22 cellular contexts compared by ENCODE assay signal in the genomic region with DNA sequence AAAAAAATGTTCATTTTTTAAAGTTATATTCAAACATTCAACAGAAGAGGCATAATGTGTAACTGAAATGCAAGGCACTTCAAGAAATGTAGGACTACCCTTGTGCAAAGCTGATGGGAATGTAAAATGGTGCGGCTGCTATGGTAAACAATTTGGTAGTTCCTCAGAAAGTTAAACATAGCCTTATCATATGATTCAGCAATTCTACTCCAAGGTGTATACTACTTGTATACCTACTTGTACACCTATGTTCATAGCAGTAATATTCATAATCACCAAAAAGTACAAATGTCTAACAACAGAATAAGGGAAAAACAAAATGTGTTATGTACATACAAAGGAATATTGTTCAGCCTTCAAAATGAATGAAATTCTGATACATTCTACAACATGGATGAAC.
"Had no signal": no experiment of that assay in that cellular context is flagged by ENCODE, and none has a peak within 500 bp of the region (broad histone marks: within the 10 kb centered on the region; RNA-seq: fewer than 3 reads in every experiment).

No MANE protein-coding gene starts in this region.

- ATAC-seq: activated CD8-positive, alpha-beta memory T cell treated with anti-CD3 and anti-CD28 coated beads, Interleukin-2, amount 10 ng/mL, durations not matched to agents 7 days and 5 days; activated naive CD8-positive, alpha-beta T cell treated with anti-CD3 and anti-CD28 coated beads, Interleukin-2, amount 50 U/mL, for 24 hours; Right ventricle myocardium inferior had no signal

- H3K4me3 ChIP-seq: MG63, PC-9 had no signal

- H3K27me3 Mint-ChIP-seq: activated CD4-positive, alpha-beta memory T cell treated with anti-CD3 and anti-CD28 coated beads for 36 hours; activated CD8-positive, alpha-beta memory T cell treated with anti-CD3 and anti-CD28 coated beads, Interleukin-2, amount 10 ng/mL, durations not matched to agents 7 days and 5 days; activated naive CD8-positive, alpha-beta T cell; activated naive CD8-positive, alpha-beta T cell treated with anti-CD3 and anti-CD28 coated beads, Interleukin-2, amount 50 U/mL, for 24 hours; central memory CD8-positive, alpha-beta T cell had no signal

- H3K36me3 ChIP-seq: brain microvascular endothelial cell, MG63 had no signal

- H3K9me3 ChIP-seq: MG63 had no signal

- H3K4me3 Mint-ChIP-seq: activated CD4-positive, alpha-beta memory T cell treated with anti-CD3 and anti-CD28 coated beads for 36 hours; activated CD8-positive, alpha-beta memory T cell treated with anti-CD3 and anti-CD28 coated beads, Interleukin-2, amount 10 ng/mL, durations not matched to agents 7 days and 5 days; activated naive CD4-positive, alpha-beta T cell treated with anti-CD3 and anti-CD28 coated beads, Interleukin-2, amount 10 ng/mL, durations not matched to agents 7 days and 5 days; activated naive CD8-positive, alpha-beta T cell; activated naive CD8-positive, alpha-beta T cell treated with anti-CD3 and anti-CD28 coated beads, Interleukin-2, amount 50 U/mL, for 24 hours; central memory CD8-positive, alpha-beta T cell; T-helper 2 cell treated with Interferon-gamma antibody and Interleukin-4, amounts not matched to agents 5 μg/mL and 100 μg/mL, for 36 hours had no signal

- H3K27me3 ChIP-seq: brain microvascular endothelial cell, MG63 had no signal

- H3K27ac Mint-ChIP-seq: activated CD4-positive, alpha-beta memory T cell treated with anti-CD3 and anti-CD28 coated beads for 36 hours; activated CD8-positive, alpha-beta memory T cell treated with anti-CD3 and anti-CD28 coated beads, Interleukin-2, amount 10 ng/mL, durations not matched to agents 7 days and 5 days; activated naive CD4-positive, alpha-beta T cell treated with anti-CD3 and anti-CD28 coated beads, Interleukin-2, amount 10 ng/mL, durations not matched to agents 7 days and 5 days; activated naive CD8-positive, alpha-beta T cell; activated naive CD8-positive, alpha-beta T cell treated with anti-CD3 and anti-CD28 coated beads, Interleukin-2, amount 50 U/mL, for 24 hours; T-helper 2 cell treated with Interferon-gamma antibody and Interleukin-4, amounts not matched to agents 5 μg/mL and 100 μg/mL, for 36 hours had no signal

- H3K27ac ChIP-seq: brain microvascular endothelial cell, PC-9 had no signal

- H3K9me3 Mint-ChIP-seq: activated CD4-positive, alpha-beta memory T cell treated with anti-CD3 and anti-CD28 coated beads for 36 hours; activated naive CD4-positive, alpha-beta T cell treated with anti-CD3 and anti-CD28 coated beads, Interleukin-2, amount 10 ng/mL, durations not matched to agents 7 days and 5 days; activated naive CD8-positive, alpha-beta T cell treated with anti-CD3 and anti-CD28 coated beads, Interleukin-2, amount 50 U/mL, for 24 hours; central memory CD8-positive, alpha-beta T cell; T-helper 2 cell treated with Interferon-gamma antibody and Interleukin-4, amounts not matched to agents 5 μg/mL and 100 μg/mL, for 36 hours had no signal

- H3K36me3 Mint-ChIP-seq: activated CD4-positive, alpha-beta memory T cell treated with anti-CD3 and anti-CD28 coated beads for 36 hours; activated naive CD8-positive, alpha-beta T cell had no signal

- DNase-seq: activated CD4-positive, alpha-beta memory T cell treated with anti-CD3 and anti-CD28 coated beads for 36 hours; activated CD4-positive, alpha-beta T cell treated with anti-CD3 and anti-CD28 coated beads for 4 hours; activated CD4-positive, alpha-beta T cell treated with anti-CD3 and anti-CD28 coated beads, Interleukin-2, amount 50 U/mL, for 1 hour; activated CD4-positive, CD25-positive, alpha-beta regulatory T cell treated with anti-CD3 and anti-CD28 coated beads, Interleukin-2, amount 50 U/mL, for 72 hours; activated CD8-positive, alpha-beta memory T cell treated with anti-CD3 and anti-CD28 coated beads, Interleukin-2, amount 10 ng/mL, durations not matched to agents 7 days and 5 days; activated CD8-positive, alpha-beta memory T cell treated with anti-CD3 and anti-CD28 coated beads, Interleukin-2, amount 50 U/mL, for 48 hours; activated effector memory CD4-positive, alpha-beta T cell treated with Interleukin-2 at 50 U/mL for 16 hours; activated naive CD4-positive, alpha-beta T cell treated with anti-CD3 and anti-CD28 coated beads, Interleukin-2, amount 10 ng/mL, durations not matched to agents 7 days and 5 days; activated naive CD8-positive, alpha-beta T cell treated with anti-CD3 and anti-CD28 coated beads, Interleukin-2, amount 50 U/mL, for 24 hours; activated T-cell treated with anti-CD3 and anti-CD28 coated beads, Interleukin-2, amount 50 U/mL, for 48 hours; anterior cingulate cortex; brain microvascular endothelial cell; Kasumi-1; MG63; NCI-H1694 treated with DMSO at 0.1 percent for 48 hours; NCI-H526 treated with DMSO at 0.1 percent for 48 hours; SIG-M5 had no signal
